ENCODE assay signal across 9 cellular contexts in genomic region chr3:165643433-165643824, GRCh38.
DNase-seq lines count a peak whose midpoint lies in the region; ATAC-seq and TF ChIP-seq lines count a peak whose summit lies in the region.
"Had no signal": no experiment of that assay in that cellular context is flagged by ENCODE, and none has a peak within 500 bp of the region (broad histone marks: within the 10 kb centered on the region; RNA-seq: fewer than 3 reads in every experiment).

No MANE protein-coding gene starts in this region.

- H3K4me2 ChIP-seq in skeletal muscle satellite cell (ENCODE audit: low read length), result peak overlapping the region; percentile 43

- H3K4me1 ChIP-seq in HEK293 (ENCODE audit: control insufficient read depth, insufficient read depth, low read length) (no peaks in the 10 kb centered on the region), skeletal muscle satellite cell (ENCODE audit: control insufficient read depth, insufficient read depth, low read length) (peaks cover 23% of the 10 kb centered on the region), colonic mucosa (no peaks in the 10 kb centered on the region), heart left ventricle (peaks cover 0 to 9% (median 0%) of the 10 kb centered on the region in 12 donors)

- H3K9ac ChIP-seq in skeletal muscle satellite cell (ENCODE audit: low read depth, low read length) (peak overlapping the region; percentile 66), colonic mucosa (ENCODE audit: low read depth in 2 of 2, low read length in 2 of 2) (no peak overlapping the region)

- H3K36me3 ChIP-seq in HEK293 (ENCODE audit: control insufficient read depth in 2 of 2, insufficient read depth in 1 of 2, low read length in 2 of 2), result no peaks in the 10 kb centered on the region
- no peaks in the 10 kb centered on the region for H3K36me3 ChIP-seq in skeletal muscle satellite cell (ENCODE audit: insufficient read depth, low read length)
- H3K36me3 ChIP-seq in colonic mucosa, result no peaks in the 10 kb centered on the region
- H3K36me3 ChIP-seq in heart left ventricle, result no peaks in the 10 kb centered on the region
- H3K36me3 ChIP-seq: neutrophil had no signal

- POLR2A ChIA-PET in HEK293 (lab: Yijun Ruan, JAX) (no interaction called here), RWPE1 (lab: Yijun Ruan, JAX; ENCODE audit: low non-redundant PET) (no interaction called here)

- CTCF ChIA-PET in HEK293 (lab: Yijun Ruan, JAX), result no interaction called here
- CTCF ChIA-PET in RWPE1 (lab: Yijun Ruan, JAX), result interaction anchor here (0.7 to 0.9 kb wide), 2 partner anchors 52 to 66 kb away, joined by 3 read pairs; no protein-coding TSS in a partner anchor

- TF ChIP-seq CTCF in HEK293 (tag by site-specific recombination; IDR thresholded peaks at IDR 0.05), result no peak
- no peak for TF ChIP-seq CTCF in RWPE1 (conservative IDR thresholded peaks at IDR 0.05; ENCODE audit: low read depth)
- TF ChIP-seq CTCF in fibroblast of mammary gland (conservative IDR thresholded peaks at IDR 0.05; ENCODE audit: control insufficient read depth, insufficient read depth, low read depth, low read length), result no peak
- TF ChIP-seq CTCF in colonic mucosa (IDR thresholded peaks at IDR 0.05), result no peak
- no peak for TF ChIP-seq CTCF in heart left ventricle (IDR thresholded peaks at IDR 0.05)

- no peaks in the 10 kb centered on the region for H3K9me3 ChIP-seq in HEK293 (ENCODE audit: control insufficient read depth, insufficient read depth, low read depth, low read length)
- no peaks in the 10 kb centered on the region for H3K9me3 ChIP-seq in skeletal muscle satellite cell (replicated peaks; ENCODE audit: low read length)
- H3K9me3 ChIP-seq in colonic mucosa, result no peaks in the 10 kb centered on the region
- peaks cover 0 to 9% (median 0%) of the 10 kb centered on the region in 12 donors for H3K9me3 ChIP-seq in heart left ventricle
- H3K9me3 ChIP-seq: neutrophil had no signal

- peak; percentile 9 for DNase-seq in RWPE1 (ENCODE audit: low spot score)
- DNase-seq in fibroblast of mammary gland (ENCODE audit: low read depth), result peak; percentile 68
- DNase-seq in colonic mucosa, result no peak
- no peak for DNase-seq in heart left ventricle
- no peak for DNase-seq in activated gamma-delta T cell treated with Interleukin-2 at 50 U/mL for 16 hours

- 73 to 84% (median 78%) methylated on average over 2 of the region's 2 CpGs for WGBS in heart left ventricle, 4 donors

- ATAC-seq in heart left ventricle (no peak), HG03175 (IDR thresholded peaks at IDR 0.05; ENCODE audit: unreplicated experiment) (no peak)

- no peak overlapping the region for H3K27ac ChIP-seq in HEK293 (ENCODE audit: extremely low read depth, low read depth, low read length)
- no peak overlapping the region for H3K27ac ChIP-seq in RWPE1
- H3K27ac ChIP-seq in colonic mucosa, result no peak overlapping the region
- peak overlapping the region in 1 of 12 donors; percentile 68 for H3K27ac ChIP-seq in heart left ventricle
- H3K27ac ChIP-seq: neutrophil had no signal

- intact Hi-C loops in colonic mucosa (cut with DNase I) (no loop called here), heart left ventricle (cut with DNase I) (no loop called here)

- TF ChIP-seq POLR2A in heart left ventricle (IDR thresholded peaks at IDR 0.05), result no peak

- H3K27me3 ChIP-seq in skeletal muscle satellite cell (ENCODE audit: control insufficient read depth, insufficient read depth, low read length), result no peaks in the 10 kb centered on the region
- H3K27me3 ChIP-seq in colonic mucosa, result no peaks in the 10 kb centered on the region
- no peaks in the 10 kb centered on the region for H3K27me3 ChIP-seq in heart left ventricle
- H3K27me3 ChIP-seq: neutrophil had no signal

- H3K4me3 ChIP-seq in HEK293 (ENCODE audit: low read depth, low read length), result no peak overlapping the region
- H3K4me3 ChIP-seq in fibroblast of mammary gland (ENCODE audit: control insufficient read depth, low read depth, low read length), result no peak overlapping the region
- H3K4me3 ChIP-seq in skeletal muscle satellite cell (ENCODE audit: low read length), result peak overlapping the region; percentile 20
- H3K4me3 ChIP-seq in colonic mucosa, result no peak overlapping the region
- no peak overlapping the region for H3K4me3 ChIP-seq in heart left ventricle

TF ChIP-seq in HEK293, 187 proteins besides CTCF, POLR2A, EP300 and RAD21:
- TF ChIP-seq SETDB1 (IDR thresholded peaks at IDR 0.05; ENCODE audit: insufficient read length, low read length) (peak; percentile 3), ZNF157 (tag by site-specific recombination; IDR thresholded peaks at IDR 0.05) (no peak)

Comparison
In these comparisons a context has a peak if more than half of its experiments do, and no peak if none do; other contexts are left out.
1. DNase-seq: peak in RWPE1 (single experiment) and fibroblast of mammary gland (single experiment); none in colonic mucosa (single experiment), heart left ventricle (0 of 5) and activated gamma-delta T cell treated with Interleukin-2 at 50 U/mL for 16 hours (single experiment).